ENCODE assay signal across 11 cellular contexts in the genomic region with DNA sequence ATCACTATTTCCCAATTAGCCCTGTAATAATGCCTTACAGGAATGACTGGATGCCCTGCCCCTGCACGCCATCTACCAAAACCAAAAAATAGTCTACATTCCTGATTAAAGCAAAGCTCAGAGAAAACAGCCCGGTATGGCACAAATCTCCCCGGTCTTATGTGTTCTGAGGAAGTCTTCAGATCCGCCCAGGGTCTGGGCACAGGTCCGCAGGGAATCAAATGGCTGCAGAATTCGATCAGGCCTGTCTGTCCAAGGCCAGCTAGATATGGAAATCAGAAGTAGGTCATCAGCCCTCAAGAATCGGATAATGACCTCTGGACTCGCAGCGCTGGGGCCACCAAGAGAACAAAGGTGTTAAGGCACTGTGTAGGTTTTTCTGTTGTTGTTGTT.
DNase-seq lines count a peak whose midpoint lies in the region; ATAC-seq, FAIRE-seq and TF ChIP-seq lines count a peak whose summit lies in the region.
"Had no signal": no experiment of that assay in that cellular context is flagged by ENCODE, and none has a peak within 500 bp of the region (broad histone marks: within the 10 kb centered on the region; RNA-seq: fewer than 3 reads in every experiment).

No MANE protein-coding gene starts in this region.

- peaks cover 21% of the 10 kb centered on the region for H3K4me1 Mint-ChIP-seq in astrocyte (ENCODE audit: low read depth, unreplicated experiment)

- H3K9me3 Mint-ChIP-seq in astrocyte (ENCODE audit: unreplicated experiment) = no peaks in the 10 kb centered on the region

- no peak for TF ChIP-seq POLR2A in heart left ventricle (IDR thresholded peaks at IDR 0.05)

- peak overlapping the region; percentile 87 for H3K27ac Mint-ChIP-seq in astrocyte (ENCODE audit: unreplicated experiment)

- intact Hi-C loops in heart left ventricle (cut with DNase I) (loop anchor here in 2 of 10 donors (2.0 to 5.0 kb wide), 2 partner anchors 35 to 62 kb away; no protein-coding TSS in a partner anchor), left ventricle myocardium superior (cut with micrococcal nuclease) (no loop called here), lower lobe of right lung (cut with DNase I) (no loop called here)

- ATAC-seq in heart left ventricle (no peak), left ventricle myocardium superior (no peak), lower lobe of right lung (no peak), HG02798 (IDR thresholded peaks at IDR 0.05; ENCODE audit: poor library complexity, unreplicated experiment) (no peak), omental fat pad (ENCODE audit: low FRiP score) (no peak)

- H3K9me3 ChIP-seq in heart left ventricle (no peaks in the 10 kb centered on the region), astrocyte (ENCODE audit: insufficient read depth, low read depth, low read length) (no peaks in the 10 kb centered on the region), lower lobe of right lung (no peaks in the 10 kb centered on the region)

- H3K4me3 Mint-ChIP-seq in astrocyte (ENCODE audit: unreplicated experiment) = no peak overlapping the region

- no peaks in the 10 kb centered on the region for H3K27me3 Mint-ChIP-seq in astrocyte (ENCODE audit: low read depth, unreplicated experiment)

- H3K79me2 ChIP-seq in astrocyte (ENCODE audit: insufficient read depth, low read length) = peaks cover 19% of the 10 kb centered on the region

- peaks cover 5% of the 10 kb centered on the region for H3K36me3 Mint-ChIP-seq in astrocyte (ENCODE audit: low read depth, unreplicated experiment)

- peaks cover 0 to 68% (median 36%) of the 10 kb centered on the region in 12 donors for H3K4me1 ChIP-seq in heart left ventricle
- H3K4me1 ChIP-seq in astrocyte (ENCODE audit: insufficient read depth, low read length) = peaks cover 39% of the 10 kb centered on the region
- H3K4me1 ChIP-seq in lower lobe of right lung = peaks cover 30% of the 10 kb centered on the region
- no peaks in the 10 kb centered on the region for H3K4me1 ChIP-seq in urinary bladder (ENCODE audit: insufficient read depth)

- peaks cover 6% of the 10 kb centered on the region for H4K20me1 ChIP-seq in astrocyte (ENCODE audit: insufficient read depth, low read length)

- TF ChIP-seq CTCF in heart left ventricle (IDR thresholded peaks at IDR 0.05) = no peak
- TF ChIP-seq CTCF in astrocyte (IDR thresholded peaks at IDR 0.05; ENCODE audit: insufficient read depth, low read depth, low read length) = no peak
- no peak for TF ChIP-seq CTCF in lower lobe of right lung (IDR thresholded peaks at IDR 0.05)
- no peak for TF ChIP-seq CTCF in omental fat pad (IDR thresholded peaks at IDR 0.05)

- H3K36me3 ChIP-seq in heart left ventricle (no peaks in the 10 kb centered on the region), astrocyte (ENCODE audit: insufficient read depth, low read length) (no peaks in the 10 kb centered on the region), lower lobe of right lung (no peaks in the 10 kb centered on the region), urinary bladder (ENCODE audit: insufficient read depth) (no peaks in the 10 kb centered on the region)

- FAIRE-seq in astrocyte (lab: Jason Lieb, UNC) = no peak

- H3K4me3 ChIP-seq in heart left ventricle (no peak overlapping the region), astrocyte (ENCODE audit: insufficient read depth, low read depth, low read length) (peak overlapping the region; percentile 9), lower lobe of right lung (no peak overlapping the region), urinary bladder (ENCODE audit: low read depth, low read length) (no peak overlapping the region)

- 84 to 91% (median 89%) methylated on average over 9 of the region's 9 CpGs for WGBS in heart left ventricle, 4 donors
- WGBS in urinary bladder = 91% methylated on average over 9 of the region's 9 CpGs

- H2AFZ ChIP-seq in astrocyte (ENCODE audit: low read depth, low read length) = no peak overlapping the region

- H3K9ac ChIP-seq in astrocyte (ENCODE audit: low read length) = peak overlapping the region; percentile 58

- H3K27me3 ChIP-seq in heart left ventricle (no peaks in the 10 kb centered on the region), astrocyte (ENCODE audit: insufficient read depth, low read length) (no peaks in the 10 kb centered on the region), lower lobe of right lung (ENCODE audit: low read depth) (no peaks in the 10 kb centered on the region)

- DNase-seq in heart left ventricle (no peak), left ventricle myocardium superior (no peak), astrocyte (ENCODE audit: low read depth) (peak; percentile 71), lower lobe of right lung (no peak), DMS53 treated with DMSO at 0.1 percent for 48 hours (lab: John Stamatoyannopoulos, UW; ENCODE audit: unreplicated experiment) (no peak), omental fat pad (ENCODE audit: low spot score) (no peak)
- DNase-seq: NCI-H187; RPMI8226; stimulated activated CD4-positive, alpha-beta T cell treated with anti-CD3 and anti-CD28 coated beads, Interleukin-4, amount 100 ng/mL, for 1 hour had no signal

- H3K27ac ChIP-seq in heart left ventricle = peak overlapping the region in 11 of 12 donors; percentile 23 to 73 (median 53)
- peak overlapping the region; percentile 88 for H3K27ac ChIP-seq in astrocyte (ENCODE audit: low read depth, low read length)
- H3K27ac ChIP-seq in lower lobe of right lung = peak overlapping the region; percentile 39
- peak overlapping the region; percentile 35 for H3K27ac ChIP-seq in urinary bladder (ENCODE audit: low read depth)

- H3K4me2 ChIP-seq in astrocyte (ENCODE audit: low read length) = peak overlapping the region; percentile 70

Comparison
In these comparisons a context has a peak if more than half of its experiments do, and no peak if none do; other contexts are left out.
1. H3K27ac ChIP-seq: peak in every context shown above with its lines; median percentile 88 in astrocyte; 53 in heart left ventricle; 39 in lower lobe of right lung; 35 in urinary bladder.